In genomic region chr10:30529373-30529998, GRCh38 we compare ENCODE assay signal across 8 cellular contexts.
DNase-seq lines count a peak whose midpoint lies in the region; ATAC-seq and TF ChIP-seq lines count a peak whose summit lies in the region.

No MANE protein-coding gene starts in this region.

- no peaks in the 10 kb centered on the region for H3F3A ChIP-seq in neural progenitor cell (ENCODE audit: low read depth)

- H3K79me2 ChIP-seq in neural progenitor cell (ENCODE audit: low read depth): no peaks in the 10 kb centered on the region

- ATAC-seq in GM19452 (IDR thresholded peaks at IDR 0.05; ENCODE audit: unreplicated experiment) (peak; percentile 63), HG03565 (IDR thresholded peaks at IDR 0.05; ENCODE audit: unreplicated experiment) (peak; percentile 46), esophagus mucosa (peak; percentile 43)

- H2AFZ ChIP-seq in neural progenitor cell (replicated peaks): no peak overlapping the region

- H3K4me3 ChIP-seq in neural progenitor cell: no peak overlapping the region

- H3K36me3 Mint-ChIP-seq in neural progenitor cell: no peaks in the 10 kb centered on the region

- H3K4me2 ChIP-seq in neural progenitor cell: no peak overlapping the region

- H3K9me3 Mint-ChIP-seq in neural progenitor cell: no peaks in the 10 kb centered on the region

- H3K9me3 ChIP-seq in neural progenitor cell (ENCODE audit: low read depth): no peaks in the 10 kb centered on the region

- H4K20me1 ChIP-seq in neural progenitor cell (ENCODE audit: low read depth): no peaks in the 10 kb centered on the region

- H3K27me3 Mint-ChIP-seq in neural progenitor cell (ENCODE audit: insufficient read depth, low read depth): peaks cover 4% of the 10 kb centered on the region

- no peaks in the 10 kb centered on the region for H3K36me3 ChIP-seq in neural progenitor cell

- TF ChIP-seq CTCF in neural progenitor cell (IDR thresholded peaks at IDR 0.05): no peak

- no peak overlapping the region for H3K27ac Mint-ChIP-seq in neural progenitor cell

- H3K27me3 ChIP-seq in neural progenitor cell: no peaks in the 10 kb centered on the region

- H3K9ac ChIP-seq in neural progenitor cell: no peak overlapping the region

- H3K4me1 Mint-ChIP-seq in neural progenitor cell: peaks cover 24% of the 10 kb centered on the region

- no peaks in the 10 kb centered on the region for H3K4me1 ChIP-seq in neural progenitor cell

- no peak overlapping the region for H3K27ac ChIP-seq in neural progenitor cell

- DNase-seq in Ammon's horn (ENCODE audit: low spot score) (peak; percentile 79), HuH-7.5 (ENCODE audit: low spot score) (no peak), neural progenitor cell (ENCODE audit: low spot score) (no peak)
- peak; percentile 67 for DNase-seq in activated CD4-positive, alpha-beta T cell treated with anti-CD3 and anti-CD28 coated beads, Interleukin-2, amount 50 U/mL, for 1 hour
- peak; percentile 85 for DNase-seq in stimulated activated CD4-positive, alpha-beta T cell treated with anti-CD3 and anti-CD28 coated beads, Interleukin-15, amount 100 ng/mL, for 24 hours

- no peak overlapping the region for H3K4me3 Mint-ChIP-seq in neural progenitor cell

Comparison
In these comparisons a context has a peak if more than half of its experiments do, and no peak if none do; other contexts are left out.
1. DNase-seq: peak in Ammon's horn (single experiment), activated CD4-positive, alpha-beta T cell treated with anti-CD3 and anti-CD28 coated beads, Interleukin-2, amount 50 U/mL, for 1 hour (single experiment) and stimulated activated CD4-positive, alpha-beta T cell treated with anti-CD3 and anti-CD28 coated beads, Interleukin-15, amount 100 ng/mL, for 24 hours (single experiment); none in HuH-7.5 (single experiment) and neural progenitor cell (single experiment).
2. Peak in every context shown above with its lines, with median percentiles within 50 percentile points of each other: ATAC-seq.